36 cellular contexts compared by ENCODE assay signal in genomic region chr9:136753371-136754058, GRCh38. TPM values are rescaled to one million over a fixed set of nuclear protein-coding genes. Genes with fewer than 3 reads are reported as not detected.
"Had no signal": no experiment of that assay in that cellular context is flagged by ENCODE, and none has a peak within 500 bp of the region (broad histone marks: within the 10 kb centered on the region; RNA-seq: fewer than 3 reads in every experiment).

No MANE protein-coding gene starts in this region.

- H3K4me3 ChIP-seq: esophagus muscularis mucosa, gastrocnemius medialis, heart left ventricle had no signal

- H3K27ac Mint-ChIP-seq: activated CD4-positive, alpha-beta memory T cell treated with anti-CD3 and anti-CD28 coated beads for 36 hours; activated CD4-positive, alpha-beta T cell treated with anti-CD3 and anti-CD28 coated beads for 36 hours; activated CD4-positive, alpha-beta T cell treated with anti-CD3 and anti-CD28 coated beads, Interleukin-2, amount 10 ng/mL, durations not matched to agents 24 days and 14 days; activated CD8-positive, alpha-beta memory T cell treated with anti-CD3 and anti-CD28 coated beads, Interleukin-2, amount 10 ng/mL, durations not matched to agents 7 days and 5 days; activated CD8-positive, alpha-beta T cell treated with anti-CD3 and anti-CD28 coated beads, Interleukin-2, amount 10 ng/mL, durations not matched to agents 7 days and 5 days; activated naive CD8-positive, alpha-beta T cell; activated T-helper 17 cell treated with anti-CD3 and anti-CD28 coated beads, Interleukin-2, amount 50 U/mL, for 72 hours; effector memory CD8-positive, alpha-beta T cell had no signal

- H3K4me1 Mint-ChIP-seq: activated T-helper 17 cell treated with anti-CD3 and anti-CD28 coated beads, Interleukin-2, amount 50 U/mL, for 72 hours; central memory CD8-positive, alpha-beta T cell had no signal

- DNase-seq: activated CD4-positive, alpha-beta memory T cell treated with anti-CD3 and anti-CD28 coated beads for 36 hours; activated CD4-positive, alpha-beta T cell treated with anti-CD3 and anti-CD28 coated beads for 36 hours; activated CD4-positive, alpha-beta T cell treated with anti-CD3 and anti-CD28 coated beads, Interleukin-2, amount 10 ng/mL, durations not matched to agents 24 days and 14 days; activated CD4-positive, CD25-positive, alpha-beta regulatory T cell; activated CD4-positive, CD25-positive, alpha-beta regulatory T cell treated with anti-CD3 and anti-CD28 coated beads, Interleukin-2, amount 50 U/mL, for 72 hours; activated CD8-positive, alpha-beta memory T cell treated with anti-CD3 and anti-CD28 coated beads, Interleukin-2, amount 10 ng/mL, durations not matched to agents 7 days and 5 days; activated CD8-positive, alpha-beta T cell treated with anti-CD3 and anti-CD28 coated beads, Interleukin-2, amount 10 ng/mL, durations not matched to agents 7 days and 5 days; activated effector memory CD4-positive, alpha-beta T cell treated with Interleukin-2 at 50 U/mL for 16 hours; activated gamma-delta T cell treated with Interleukin-2 at 50 U/mL for 16 hours; activated naive CD4-positive, alpha-beta T cell treated with anti-CD3 and anti-CD28 coated beads, Interleukin-2, amount 50 U/mL, for 16 hours; activated naive CD4-positive, alpha-beta T cell treated with Interleukin-2 at 50 U/mL for 16 hours; activated T-cell treated with anti-CD3 and anti-CD28 coated beads, Interleukin-2, amount 50 U/mL, for 4 hours; amniotic stem cell; anterior cingulate cortex; brain microvascular endothelial cell; cortex of kidney; dermis blood vessel endothelial cell; effector CD4-positive, alpha-beta T cell; effector memory CD8-positive, alpha-beta T cell; erythroblast; foreskin keratinocyte; gastrocnemius medialis; glutamatergic neuron; T-helper 2 cell had no signal

- H3K4me3 Mint-ChIP-seq: activated CD4-positive, alpha-beta memory T cell treated with anti-CD3 and anti-CD28 coated beads for 36 hours; activated CD4-positive, alpha-beta T cell treated with anti-CD3 and anti-CD28 coated beads for 36 hours; activated CD4-positive, alpha-beta T cell treated with anti-CD3 and anti-CD28 coated beads, Interleukin-2, amount 10 ng/mL, durations not matched to agents 24 days and 14 days; activated CD8-positive, alpha-beta memory T cell treated with anti-CD3 and anti-CD28 coated beads, Interleukin-2, amount 10 ng/mL, durations not matched to agents 7 days and 5 days; activated CD8-positive, alpha-beta T cell treated with anti-CD3 and anti-CD28 coated beads, Interleukin-2, amount 10 ng/mL, durations not matched to agents 7 days and 5 days; activated naive CD8-positive, alpha-beta T cell; activated T-cell treated with anti-CD3 and anti-CD28 coated beads, Interleukin-2, amount 50 U/mL, for 4 hours; activated T-helper 17 cell treated with anti-CD3 and anti-CD28 coated beads, Interleukin-2, amount 50 U/mL, for 72 hours; central memory CD8-positive, alpha-beta T cell; effector memory CD8-positive, alpha-beta T cell had no signal

- H3K4me1 ChIP-seq: foreskin keratinocyte had no signal

- H3K27ac ChIP-seq: brain microvascular endothelial cell, esophagus muscularis mucosa, foreskin keratinocyte, gastrocnemius medialis, heart left ventricle had no signal

- H3K27me3 Mint-ChIP-seq: activated T-helper 17 cell treated with anti-CD3 and anti-CD28 coated beads, Interleukin-2, amount 50 U/mL, for 72 hours had no signal

- H3K36me3 ChIP-seq: brain microvascular endothelial cell, esophagus muscularis mucosa, gastrocnemius medialis, heart left ventricle had no signal

- H3K9me3 ChIP-seq: gastrocnemius medialis had no signal

- H3K27me3 ChIP-seq: brain microvascular endothelial cell, gastrocnemius medialis, heart left ventricle had no signal

RNA-seq across cellular contexts. Expression of gene LCN8, which starts 4.5 kb away (rescaled TPM):
- total RNA-seq: activated CD4-positive, alpha-beta memory T cell treated with anti-CD3 and anti-CD28 coated beads for 36 hours; activated CD4-positive, alpha-beta T cell treated with anti-CD3 and anti-CD28 coated beads for 36 hours; activated CD4-positive, alpha-beta T cell treated with anti-CD3 and anti-CD28 coated beads, Interleukin-2, amount 10 ng/mL, durations not matched to agents 24 days and 14 days; activated CD8-positive, alpha-beta memory T cell treated with anti-CD3 and anti-CD28 coated beads for 36 hours; activated CD8-positive, alpha-beta memory T cell treated with anti-CD3 and anti-CD28 coated beads, Interleukin-2, amount 10 ng/mL, durations not matched to agents 7 days and 5 days; activated CD8-positive, alpha-beta T cell treated with anti-CD3 and anti-CD28 coated beads, Interleukin-2, amount 10 ng/mL, durations not matched to agents 7 days and 5 days; activated T-cell treated with anti-CD3 and anti-CD28 coated beads, Interleukin-2, amount 50 U/mL, for 4 hours; activated T-helper 17 cell treated with anti-CD3 and anti-CD28 coated beads, Interleukin-2, amount 50 U/mL, for 72 hours; astrocyte; bronchial epithelial cell; cardiac septum; cerebellum; dermis blood vessel endothelial cell; esophagus muscularis mucosa; foreskin keratinocyte; gastrocnemius medialis; heart left ventricle; T-helper 1 cell treated with Interleukin-12 subunit alpha and Interleukin-12 subunit beta and Interleukin-4 antibody, amounts not matched to agents 30 ng/mL and 1 ng/mL, for 36 hours had no signal
- polyA plus RNA-seq: adipose tissue, foreskin keratinocyte, heart left ventricle had no signal

RNA-seq across cellular contexts. Expression of gene LCN6, which starts 5.2 kb away (rescaled TPM):
- total RNA-seq: activated CD4-positive, alpha-beta memory T cell treated with anti-CD3 and anti-CD28 coated beads for 36 hours; activated CD4-positive, alpha-beta T cell treated with anti-CD3 and anti-CD28 coated beads for 36 hours; activated CD4-positive, alpha-beta T cell treated with anti-CD3 and anti-CD28 coated beads, Interleukin-2, amount 10 ng/mL, durations not matched to agents 24 days and 14 days; activated CD8-positive, alpha-beta memory T cell treated with anti-CD3 and anti-CD28 coated beads for 36 hours; activated CD8-positive, alpha-beta memory T cell treated with anti-CD3 and anti-CD28 coated beads, Interleukin-2, amount 10 ng/mL, durations not matched to agents 7 days and 5 days; activated CD8-positive, alpha-beta T cell treated with anti-CD3 and anti-CD28 coated beads, Interleukin-2, amount 10 ng/mL, durations not matched to agents 7 days and 5 days; activated T-cell treated with anti-CD3 and anti-CD28 coated beads, Interleukin-2, amount 50 U/mL, for 4 hours; activated T-helper 17 cell treated with anti-CD3 and anti-CD28 coated beads, Interleukin-2, amount 50 U/mL, for 72 hours; astrocyte; bronchial epithelial cell; cerebellum; foreskin keratinocyte; T-helper 1 cell treated with Interleukin-12 subunit alpha and Interleukin-12 subunit beta and Interleukin-4 antibody, amounts not matched to agents 30 ng/mL and 1 ng/mL, for 36 hours had no signal
- polyA plus RNA-seq: foreskin keratinocyte had no signal

RNA-seq across cellular contexts. Expression of gene LCN10, which starts 10.8 kb away (rescaled TPM):
- total RNA-seq: astrocyte, bronchial epithelial cell, cerebellum, dermis blood vessel endothelial cell, foreskin keratinocyte had no signal
- polyA plus RNA-seq: foreskin keratinocyte had no signal

RNA-seq across cellular contexts. Expression of gene LCN15, which starts 10.8 kb away (rescaled TPM):
- total RNA-seq: activated CD4-positive, alpha-beta memory T cell treated with anti-CD3 and anti-CD28 coated beads for 36 hours; activated CD4-positive, alpha-beta T cell treated with anti-CD3 and anti-CD28 coated beads for 36 hours; activated CD4-positive, alpha-beta T cell treated with anti-CD3 and anti-CD28 coated beads, Interleukin-2, amount 10 ng/mL, durations not matched to agents 24 days and 14 days; activated CD8-positive, alpha-beta memory T cell treated with anti-CD3 and anti-CD28 coated beads for 36 hours; activated CD8-positive, alpha-beta memory T cell treated with anti-CD3 and anti-CD28 coated beads, Interleukin-2, amount 10 ng/mL, durations not matched to agents 7 days and 5 days; activated CD8-positive, alpha-beta T cell treated with anti-CD3 and anti-CD28 coated beads, Interleukin-2, amount 10 ng/mL, durations not matched to agents 7 days and 5 days; activated T-cell treated with anti-CD3 and anti-CD28 coated beads, Interleukin-2, amount 50 U/mL, for 4 hours; activated T-helper 17 cell treated with anti-CD3 and anti-CD28 coated beads, Interleukin-2, amount 50 U/mL, for 72 hours; astrocyte; bronchial epithelial cell; cardiac septum; cerebellum; dermis blood vessel endothelial cell; esophagus muscularis mucosa; foreskin keratinocyte; gastrocnemius medialis; T-helper 1 cell treated with Interleukin-12 subunit alpha and Interleukin-12 subunit beta and Interleukin-4 antibody, amounts not matched to agents 30 ng/mL and 1 ng/mL, for 36 hours had no signal
- polyA plus RNA-seq: adipose tissue, foreskin keratinocyte had no signal
